Comparison of ENCODE assay signal across 19 cellular contexts in genomic region chr7:102300643-102301211, GRCh38. TPM values are rescaled to one million over a fixed set of nuclear protein-coding genes. Genes with fewer than 3 reads are reported as not detected.
DNase-seq lines count a peak whose midpoint lies in the region; ATAC-seq and TF ChIP-seq lines count a peak whose summit lies in the region.
"Had no signal": no experiment of that assay in that cellular context is flagged by ENCODE, and none has a peak within 500 bp of the region (broad histone marks: within the 10 kb centered on the region; RNA-seq: fewer than 3 reads in every experiment).

No MANE protein-coding gene starts in this region.

- peak overlapping the region; percentile 34 for H3K18ac ChIP-seq in trophoblast cell (ENCODE audit: low read length)

- H3K36me3 ChIP-seq in brain microvascular endothelial cell (replicated peaks) (no peaks in the 10 kb centered on the region), left ventricle myocardium inferior (no peaks in the 10 kb centered on the region), trophoblast cell (ENCODE audit: control insufficient read depth in 1 of 2, insufficient read depth in 2 of 2, low read length in 2 of 2) (peaks cover 0 to 16% of the 10 kb centered on the region in 2 experiments)
- H3K36me3 ChIP-seq: MG63 had no signal

- no peak overlapping the region for H2AK5ac ChIP-seq in trophoblast cell (ENCODE audit: low read length)

- no peak for TF ChIP-seq CTCF in GM12865 (IDR thresholded peaks at IDR 0.05; ENCODE audit: insufficient read depth, low read depth, low read length, missing control alignments)
- TF ChIP-seq CTCF in brain microvascular endothelial cell (IDR thresholded peaks at IDR 0.05; ENCODE audit: low read depth, low read length, missing control alignments), result peak; percentile 31
- peak; percentile 54 for TF ChIP-seq CTCF in left ventricle myocardium inferior (IDR thresholded peaks at IDR 0.05; ENCODE audit: borderline replicate concordance)

- H3K23ac ChIP-seq in trophoblast cell (ENCODE audit: low read length), result no peak overlapping the region

- no peak overlapping the region for H3K9ac ChIP-seq in trophoblast cell (ENCODE audit: low read length)

- H3K4me3 ChIP-seq in GM12865 (ENCODE audit: low read depth, low read length), result no peak overlapping the region
- H3K4me3 ChIP-seq in brain microvascular endothelial cell (ENCODE audit: low read depth, low read length), result no peak overlapping the region
- peak overlapping the region; percentile 32 for H3K4me3 ChIP-seq in left ventricle myocardium inferior
- no peak overlapping the region for H3K4me3 ChIP-seq in trophoblast cell (ENCODE audit: low read depth, low read length)
- H3K4me3 ChIP-seq: MG63, tibial nerve had no signal

- H2BK12ac ChIP-seq in trophoblast cell (ENCODE audit: low read length), result no peak overlapping the region

- H4K91ac ChIP-seq in trophoblast cell (ENCODE audit: low read depth, low read length), result no peak overlapping the region

- H3K4me1 ChIP-seq in left ventricle myocardium inferior (peaks cover 26% of the 10 kb centered on the region), trophoblast cell (ENCODE audit: control insufficient read depth in 1 of 2, insufficient read depth in 2 of 2, low read length in 2 of 2) (peaks cover 8 to 10% of the 10 kb centered on the region in 2 experiments)

- H3K79me2 ChIP-seq in trophoblast cell (ENCODE audit: control insufficient read depth, insufficient read depth, low read length, poor library complexity), result no peaks in the 10 kb centered on the region

- no peaks in the 10 kb centered on the region for H3K9me3 ChIP-seq in left ventricle myocardium inferior (replicated peaks)
- no peaks in the 10 kb centered on the region for H3K9me3 ChIP-seq in trophoblast cell (ENCODE audit: insufficient read depth, low read depth, low read length)
- H3K9me3 ChIP-seq: MG63, tibial nerve had no signal

- no CpG with 5 or more reads among the region's 83 CpGs for WGBS in trophoblast cell (ENCODE audit: extremely low coverage, insufficient coverage, insufficient read length)

- no peak overlapping the region for H2AFZ ChIP-seq in trophoblast cell (ENCODE audit: insufficient read depth, low read length, poor library complexity)

- H4K8ac ChIP-seq in trophoblast cell (ENCODE audit: low read depth, low read length), result no peak overlapping the region

- no peak overlapping the region for H2BK120ac ChIP-seq in trophoblast cell (ENCODE audit: insufficient read depth, low read length, poor library complexity)

- in situ Hi-C loops in brain microvascular endothelial cell (cut with HindIII; ENCODE audit: low pct_ligation_motif_present, low sequenced_read_pairs), result no loop called here

- H3K4me2 ChIP-seq in trophoblast cell (ENCODE audit: low read length), result no peak overlapping the region

- H3K79me1 ChIP-seq in trophoblast cell (ENCODE audit: low read length), result peaks cover 10% of the 10 kb centered on the region

- DNase-seq in GM12865 (ENCODE audit: low read depth), result peak; percentile 2
- no peak for DNase-seq in brain microvascular endothelial cell
- DNase-seq in left ventricle myocardium inferior, result no peak
- peak in 1 of 2 donors; percentile 38 for DNase-seq in trophoblast cell
- DNase-seq in mesenteric fat pad (ENCODE audit: low spot score), result no peak
- no peak for DNase-seq in activated effector memory CD4-positive, alpha-beta T cell treated with anti-CD3 and anti-CD28 coated beads, Interleukin-2, amount 50 U/mL, for 16 hours
- DNase-seq: Calu3; effector memory CD8-positive, alpha-beta T cell; MG63; NCI-H2029; NCI-H510A treated with DMSO at 0.1 percent for 48 hours; OCI-M1; stimulated activated CD4-positive, alpha-beta T cell treated with anti-CD3 and anti-CD28 coated beads, Interleukin-2, amount 100 ng/mL, for 48 hours had no signal

- ATAC-seq in HG03460 (IDR thresholded peaks at IDR 0.05; ENCODE audit: unreplicated experiment) (no peak), GM18517 (IDR thresholded peaks at IDR 0.05; ENCODE audit: unreplicated experiment) (no peak)
- ATAC-seq: effector memory CD8-positive, alpha-beta T cell; SK-N-SH treated with all-trans-retinoic acid at 6 μM for 48 hours had no signal

- intact Hi-C loops in left ventricle myocardium inferior (cut with micrococcal nuclease), result no loop called here

- H3K27me3 ChIP-seq in brain microvascular endothelial cell (replicated peaks) (peaks cover 2% of the 10 kb centered on the region), left ventricle myocardium inferior (ENCODE audit: low read depth) (peaks cover 35% of the 10 kb centered on the region), trophoblast cell (ENCODE audit: insufficient read depth, low read length) (no peaks in the 10 kb centered on the region)
- H3K27me3 ChIP-seq: MG63 had no signal

- H3K27ac ChIP-seq in brain microvascular endothelial cell (no peak overlapping the region), left ventricle myocardium inferior (replicated peaks) (no peak overlapping the region), trophoblast cell (ENCODE audit: low read depth, low read length) (no peak overlapping the region)
- H3K27ac ChIP-seq: tibial nerve, VCaP had no signal

- no peak overlapping the region for H2BK5ac ChIP-seq in trophoblast cell (ENCODE audit: low read depth, low read length, poor library complexity)

- no peak overlapping the region for H3K14ac ChIP-seq in trophoblast cell (ENCODE audit: low read length)

- no peak overlapping the region for H3K4ac ChIP-seq in trophoblast cell (ENCODE audit: low read depth, low read length)

- H4K12ac ChIP-seq in trophoblast cell (ENCODE audit: low read depth, low read length), result no peak overlapping the region

RNA-seq across cellular contexts. Expression of gene SH2B2, which starts 14.1 kb away (rescaled TPM):
- total RNA-seq in left ventricle myocardium inferior (1.0 TPM), mesenteric fat pad (8.9 TPM)
- 64.0 and 68.7 TPM in 2 replicates for polyA plus RNA-seq in trophoblast cell (2013)

RNA-seq across cellular contexts. Expression of gene SPDYE6, which starts 55.5 kb away (rescaled TPM):
- total RNA-seq in left ventricle myocardium inferior (not detected), mesenteric fat pad (not detected)
- polyA plus RNA-seq in trophoblast cell (2013), result not detected in 2 replicates
- total RNA-seq: Calu3, tibial nerve had no signal
- polyA plus RNA-seq: keratinocyte had no signal
